ENCODE assay signal across 2 cellular contexts in the genomic region with DNA sequence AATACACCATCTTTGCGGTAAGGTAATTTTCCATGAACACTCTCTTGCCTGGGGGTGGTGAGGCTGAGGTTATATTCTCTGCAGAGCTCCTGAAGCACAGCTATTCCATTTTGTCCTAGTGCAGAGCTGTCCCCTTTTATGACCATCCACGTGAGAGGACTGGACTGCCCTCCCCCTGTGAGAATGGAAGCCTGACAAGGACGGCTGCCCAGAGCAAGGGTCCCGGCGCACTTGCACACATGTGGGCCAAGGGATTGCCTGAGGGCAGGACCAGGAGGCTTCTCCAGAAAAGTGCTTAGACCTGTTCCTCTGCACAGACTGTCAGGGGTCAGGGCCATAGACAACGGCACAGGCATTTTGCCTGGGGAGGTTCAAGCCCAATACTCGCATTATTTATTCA.
A peak's percentile ranks its signal among the peaks of the same experiment; 100 is the strongest.
TF ChIP-seq lines count a peak whose summit lies in the region.

No MANE protein-coding gene starts in this region.

TF ChIP-seq in HepG2, 621 proteins besides CTCF, POLR2A, EP300 and RAD21 (continues in another document):
- TF ChIP-seq MED13 (CRISPR knock-in tag; IDR thresholded peaks at IDR 0.05) (no peak), ZNF318 (CRISPR knock-in tag; IDR thresholded peaks at IDR 0.05) (0 out of 2 replicates have a peak, but pooled peaks have one; percentile 53), MTF2 (CRISPR knock-in tag; IDR thresholded peaks at IDR 0.05; ENCODE audit: borderline replicate concordance) (no peak), ZNF598 (CRISPR knock-in tag; IDR thresholded peaks at IDR 0.05; ENCODE audit: borderline replicate concordance) (peak; percentile 83; the same call in 1 of the 2 replicates), ZBTB33 (CRISPR knock-in tag; IDR thresholded peaks at IDR 0.05) (0 out of 2 replicates have a peak, but pooled peaks have one; percentile 5), ZNF737 (CRISPR knock-in tag; IDR thresholded peaks at IDR 0.05; ENCODE audit: borderline replicate concordance) (0 out of 2 replicates have a peak, but pooled peaks have one; percentile 36), ETV6 (CRISPR knock-in tag; conservative IDR thresholded peaks at IDR 0.05) (no peak), NFATC3 (CRISPR knock-in tag; IDR thresholded peaks at IDR 0.05) (0 out of 2 replicates have a peak, but pooled peaks have one; percentile 15), SMAD1 (CRISPR knock-in tag; IDR thresholded peaks at IDR 0.05; ENCODE audit: borderline replicate concordance, low read depth) (no peak), KLF6 (CRISPR knock-in tag; IDR thresholded peaks at IDR 0.05) (no peak), SALL1 (CRISPR knock-in tag; IDR thresholded peaks at IDR 0.05) (peak; percentile 36; the same call in 1 of the 2 replicates), ZNF605 (CRISPR knock-in tag; IDR thresholded peaks at IDR 0.05) (no peak), CHD2 (IDR thresholded peaks at IDR 0.05; ENCODE audit: low read depth, low read length) (no peak)
- TF ChIP-seq, protein P1, sequence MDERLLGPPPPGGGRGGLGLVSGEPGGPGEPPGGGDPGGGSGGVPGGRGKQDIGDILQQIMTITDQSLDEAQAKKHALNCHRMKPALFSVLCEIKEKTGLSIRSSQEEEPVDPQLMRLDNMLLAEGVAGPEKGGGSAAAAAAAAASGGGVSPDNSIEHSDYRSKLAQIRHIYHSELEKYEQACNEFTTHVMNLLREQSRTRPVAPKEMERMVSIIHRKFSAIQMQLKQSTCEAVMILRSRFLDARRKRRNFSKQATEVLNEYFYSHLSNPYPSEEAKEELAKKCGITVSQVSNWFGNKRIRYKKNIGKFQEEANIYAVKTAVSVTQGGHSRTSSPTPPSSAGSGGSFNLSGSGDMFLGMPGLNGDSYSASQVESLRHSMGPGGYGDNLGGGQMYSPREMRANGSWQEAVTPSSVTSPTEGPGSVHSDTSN (CRISPR knock-in tag; IDR thresholded peaks at IDR 0.05) = no peak

TF ChIP-seq in H1, 55 proteins besides CTCF, POLR2A, EP300 and RAD21:
- TF ChIP-seq BCL11A (IDR thresholded peaks at IDR 0.05; ENCODE audit: low read depth in 2 of 2, low read length in 2 of 2) = no peak
- TF ChIP-seq SAP30 (IDR thresholded peaks at IDR 0.05; ENCODE audit: insufficient read depth, insufficient replicate concordance, low read length) = no peak
